Comparison of ENCODE assay signal across 17 cellular contexts in genomic region chr7:79529214-79529895, GRCh38.
A peak's percentile ranks its signal among the peaks of the same experiment; 100 is the strongest.
DNase-seq lines count a peak whose midpoint lies in the region; ATAC-seq and TF ChIP-seq lines count a peak whose summit lies in the region.
"Had no signal": no experiment of that assay in that cellular context is flagged by ENCODE, and none has a peak within 500 bp of the region (broad histone marks: within the 10 kb centered on the region; RNA-seq: fewer than 3 reads in every experiment).

No MANE protein-coding gene starts in this region.

- dilution Hi-C loops in mammary epithelial cell (cut with HindIII; ENCODE audit: low sequenced_read_pairs): no loop called here

- no peak for TF ChIP-seq EP300 in transverse colon (IDR thresholded peaks at IDR 0.05; ENCODE audit: low read depth)

- TF ChIP-seq CTCF in mammary epithelial cell (conservative IDR thresholded peaks at IDR 0.05 in 1 of 2, IDR thresholded peaks at IDR 0.05 in 1 of 2; ENCODE audit: extremely low read depth in 1 of 2, insufficient read depth in 1 of 2, low read depth in 1 of 2, low read length in 2 of 2): no peak
- TF ChIP-seq CTCF in MCF 10A (IDR thresholded peaks at IDR 0.05; ENCODE audit: unreplicated experiment): no peak
- no peak for TF ChIP-seq CTCF in endodermal cell (conservative IDR thresholded peaks at IDR 0.05)
- TF ChIP-seq CTCF in brain microvascular endothelial cell (IDR thresholded peaks at IDR 0.05; ENCODE audit: low read depth, low read length, missing control alignments): no peak
- no peak for TF ChIP-seq CTCF in transverse colon (IDR thresholded peaks at IDR 0.05)

- H3K4me1 Mint-ChIP-seq in MCF 10A (ENCODE audit: insufficient read depth, unreplicated experiment): no peaks in the 10 kb centered on the region
- no peaks in the 10 kb centered on the region for H3K4me1 Mint-ChIP-seq in endodermal cell
- H3K4me1 Mint-ChIP-seq: activated naive CD8-positive, alpha-beta T cell treated with anti-CD3 and anti-CD28 coated beads, Interleukin-2, amount 10 ng/mL, durations not matched to agents 7 days and 5 days; CD4-positive, CD25-positive, alpha-beta regulatory T cell had no signal

- no TSS peak for BruUV-seq in mammary epithelial cell (replicated peaks; lab: Mats Ljungman, UMichigan)
- no TSS peak for BruUV-seq in MCF 10A (replicated peaks; lab: Mats Ljungman, UMichigan)

- peak overlapping the region; percentile 17 for H3K4me2 ChIP-seq in mammary epithelial cell (ENCODE audit: insufficient read depth, low read depth, low read length)

- peaks cover 12% of the 10 kb centered on the region for H3K27me3 Mint-ChIP-seq in MCF 10A (ENCODE audit: insufficient read depth, unreplicated experiment)
- no peaks in the 10 kb centered on the region for H3K27me3 Mint-ChIP-seq in endodermal cell (ENCODE audit: insufficient read depth)
- H3K27me3 Mint-ChIP-seq: activated naive CD8-positive, alpha-beta T cell treated with anti-CD3 and anti-CD28 coated beads, Interleukin-2, amount 10 ng/mL, durations not matched to agents 7 days and 5 days; CD4-positive, CD25-positive, alpha-beta regulatory T cell had no signal

- POLR2A ChIA-PET in MCF 10A (lab: Yijun Ruan, JAX): no interaction called here

- no peaks in the 10 kb centered on the region for H3K79me2 ChIP-seq in mammary epithelial cell (ENCODE audit: insufficient read depth, low read length)

- no peak for TF ChIP-seq POLR2A in transverse colon (IDR thresholded peaks at IDR 0.05)

- H4K20me1 ChIP-seq in mammary epithelial cell (ENCODE audit: insufficient read depth, low read length): no peaks in the 10 kb centered on the region

- no peaks in the 10 kb centered on the region for H3K9me3 Mint-ChIP-seq in MCF 10A (ENCODE audit: unreplicated experiment)
- no peaks in the 10 kb centered on the region for H3K9me3 Mint-ChIP-seq in endodermal cell

- H3K27me3 ChIP-seq in mammary epithelial cell (ENCODE audit: insufficient read depth, low read length): no peaks in the 10 kb centered on the region
- H3K27me3 ChIP-seq in endodermal cell (ENCODE audit: control insufficient read depth, insufficient read depth, low read length, poor library complexity, severe bottlenecking): no peaks in the 10 kb centered on the region
- H3K27me3 ChIP-seq in brain microvascular endothelial cell (replicated peaks): no peaks in the 10 kb centered on the region
- H3K27me3 ChIP-seq in transverse colon: no peaks in the 10 kb centered on the region
- H3K27me3 ChIP-seq: esophagus squamous epithelium, MG63 had no signal

- CTCF ChIA-PET in mammary epithelial cell (lab: Charles Lee; ENCODE audit: low non-redundant PET): no interaction called here
- CTCF ChIA-PET in MCF 10A (lab: Yijun Ruan, JAX): no interaction called here

- intact Hi-C loops in mammary epithelial cell (cut with micrococcal nuclease) (no loop called here), MCF 10A (cut with micrococcal nuclease) (no loop called here), transverse colon (cut with DNase I; ENCODE audit: low total_unique reads) (no loop called here)

- H3K27ac ChIP-seq in mammary epithelial cell (ENCODE audit: insufficient read depth, low read depth, low read length): no peak overlapping the region
- no peak overlapping the region for H3K27ac ChIP-seq in endodermal cell (ENCODE audit: low read depth, low read length)
- no peak overlapping the region for H3K27ac ChIP-seq in brain microvascular endothelial cell
- H3K27ac ChIP-seq in transverse colon: no peak overlapping the region
- H3K27ac ChIP-seq: esophagus squamous epithelium had no signal

- H3K9ac ChIP-seq in mammary epithelial cell (ENCODE audit: insufficient read depth, low read length) (no peak overlapping the region), endodermal cell (ENCODE audit: extremely low read depth, low read length, poor library complexity, severe bottlenecking) (no peak overlapping the region)

- 92% methylated on average over 4 of the region's 4 CpGs for WGBS in mammary epithelial cell (ENCODE audit: low coverage, missing lambda C conversion rate)
- WGBS in endodermal cell (ENCODE audit: insufficient coverage in 1 of 2, insufficient read length in 1 of 2), 2 experiments: 91 to 96% methylated on average over 4 of the region's 4 CpGs
- WGBS in transverse colon (ENCODE audit: low coverage in 1 of 2), 2 donors: 96 to 97% methylated on average over 2 to 4 of the region's 4 CpGs

- no peak for ATAC-seq in HG02763 (IDR thresholded peaks at IDR 0.05; ENCODE audit: unreplicated experiment)
- ATAC-seq: HepG2 had no signal

- no peak overlapping the region for H2AFZ ChIP-seq in mammary epithelial cell (ENCODE audit: low read depth, low read length)

- H3K4me3 ChIP-seq in mammary epithelial cell (replicated peaks in 1 of 3; ENCODE audit: insufficient read depth in 1 of 3, low read depth in 2 of 3, low read length in 3 of 3) (no peak overlapping the region), endodermal cell (ENCODE audit: low read length) (no peak overlapping the region), brain microvascular endothelial cell (ENCODE audit: low read depth, low read length) (no peak overlapping the region), transverse colon (no peak overlapping the region)
- H3K4me3 ChIP-seq: esophagus squamous epithelium, MG63 had no signal

- peaks cover 21% of the 10 kb centered on the region for H3K4me1 ChIP-seq in mammary epithelial cell (ENCODE audit: insufficient read depth, low read length)
- H3K4me1 ChIP-seq in endodermal cell (ENCODE audit: control insufficient read depth, insufficient read depth, low read length): no peaks in the 10 kb centered on the region
- no peaks in the 10 kb centered on the region for H3K4me1 ChIP-seq in transverse colon
- H3K4me1 ChIP-seq: esophagus squamous epithelium had no signal

- H3K9me3 ChIP-seq in mammary epithelial cell (replicated peaks; ENCODE audit: insufficient read depth, low read length) (no peaks in the 10 kb centered on the region), endodermal cell (ENCODE audit: control insufficient read depth, low read length) (no peaks in the 10 kb centered on the region), transverse colon (no peaks in the 10 kb centered on the region)
- H3K9me3 ChIP-seq: esophagus squamous epithelium, MG63 had no signal

- no peak overlapping the region for H3K27ac Mint-ChIP-seq in MCF 10A (ENCODE audit: low read depth, unreplicated experiment)
- H3K27ac Mint-ChIP-seq in endodermal cell: no peak overlapping the region
- H3K27ac Mint-ChIP-seq: activated naive CD8-positive, alpha-beta T cell treated with anti-CD3 and anti-CD28 coated beads, Interleukin-2, amount 10 ng/mL, durations not matched to agents 7 days and 5 days; CD4-positive, CD25-positive, alpha-beta regulatory T cell had no signal

- H3K36me3 ChIP-seq in mammary epithelial cell (ENCODE audit: insufficient read depth, low read length) (no peaks in the 10 kb centered on the region), endodermal cell (ENCODE audit: control insufficient read depth, insufficient read depth, low read length) (no peaks in the 10 kb centered on the region), brain microvascular endothelial cell (replicated peaks) (no peaks in the 10 kb centered on the region), transverse colon (no peaks in the 10 kb centered on the region)
- H3K36me3 ChIP-seq: esophagus squamous epithelium, MG63 had no signal

- in situ Hi-C loops in mammary epithelial cell (cut with MboI; ENCODE audit: low sequenced_read_pairs in 2 of 2): no loop called here
- in situ Hi-C loops in brain microvascular endothelial cell (cut with HindIII; ENCODE audit: low pct_ligation_motif_present, low sequenced_read_pairs): no loop called here
- in situ Hi-C loops in transverse colon (cut with MboI; ENCODE audit: low pct_ligation_motif_present in 1 of 4, low pct_unique_long_range_greater_than_20kb in 1 of 4, low sequenced_read_pairs in 3 of 4): no loop called here

- no peak for DNase-seq in mammary epithelial cell
- DNase-seq in MCF 10A (ENCODE audit: unreplicated experiment): no peak
- peak; percentile 63 for DNase-seq in NCI-H2171 treated with DMSO at 0.1 percent for 48 hours (lab: John Stamatoyannopoulos, UW)
- peak; percentile 45 for DNase-seq in endodermal cell
- DNase-seq in retina: peak; percentile 6
- no peak for DNase-seq in brain microvascular endothelial cell
- DNase-seq in transverse colon: no peak
- DNase-seq: activated naive CD8-positive, alpha-beta T cell treated with anti-CD3 and anti-CD28 coated beads, Interleukin-2, amount 10 ng/mL, durations not matched to agents 7 days and 5 days; caudate nucleus; CD4-positive, CD25-positive, alpha-beta regulatory T cell; effector CD4-positive, alpha-beta T cell; esophagus squamous epithelium; glutamatergic neuron; MG63; stimulated activated CD4-positive, alpha-beta T cell treated with anti-CD3 and anti-CD28 coated beads, Interleukin-1b, Interleukin-23, amount 100 ng/mL, for 48 hours had no signal

- H3K4me3 Mint-ChIP-seq in MCF 10A (ENCODE audit: unreplicated experiment): no peak overlapping the region
- no peak overlapping the region for H3K4me3 Mint-ChIP-seq in endodermal cell
- H3K4me3 Mint-ChIP-seq: activated naive CD8-positive, alpha-beta T cell treated with anti-CD3 and anti-CD28 coated beads, Interleukin-2, amount 10 ng/mL, durations not matched to agents 7 days and 5 days; CD4-positive, CD25-positive, alpha-beta regulatory T cell had no signal

- no peaks in the 10 kb centered on the region for H3K36me3 Mint-ChIP-seq in MCF 10A (ENCODE audit: insufficient read depth, unreplicated experiment)
- no peaks in the 10 kb centered on the region for H3K36me3 Mint-ChIP-seq in endodermal cell (ENCODE audit: low read depth)
- H3K36me3 Mint-ChIP-seq: activated naive CD8-positive, alpha-beta T cell treated with anti-CD3 and anti-CD28 coated beads, Interleukin-2, amount 10 ng/mL, durations not matched to agents 7 days and 5 days; CD4-positive, CD25-positive, alpha-beta regulatory T cell had no signal

Comparison
In these comparisons a context has a peak if more than half of its experiments do, and no peak if none do; other contexts are left out.
1. DNase-seq: peak in NCI-H2171 treated with DMSO at 0.1 percent for 48 hours (single experiment), endodermal cell (single experiment) and retina (single experiment); none in mammary epithelial cell (single experiment), MCF 10A (single experiment), brain microvascular endothelial cell (single experiment) and transverse colon (single experiment).